ENCODE assay signal across 28 cellular contexts in the genomic region with DNA sequence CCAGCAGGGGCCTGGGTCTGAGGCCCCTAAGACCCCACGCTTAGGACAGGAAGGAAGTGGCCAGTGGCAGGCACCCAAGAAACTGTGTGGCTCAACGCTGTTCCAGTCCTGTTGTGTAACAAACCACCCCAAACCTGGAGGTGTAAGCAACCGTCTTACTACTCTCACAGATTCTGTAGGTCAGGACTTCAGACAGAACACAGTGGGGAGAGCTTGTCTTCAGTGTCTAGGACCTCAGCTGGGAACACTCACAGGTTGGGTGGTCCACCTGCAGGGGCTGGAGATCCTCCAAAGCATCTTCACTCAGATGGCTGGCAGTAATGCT.
"Had no signal": no experiment of that assay in that cellular context is flagged by ENCODE, and none has a peak within 500 bp of the region (broad histone marks: within the 10 kb centered on the region; RNA-seq: fewer than 3 reads in every experiment).

No MANE protein-coding gene starts in this region.

- DNase-seq: activated CD4-positive, alpha-beta memory T cell treated with anti-CD3 and anti-CD28 coated beads for 36 hours; activated CD4-positive, alpha-beta T cell treated with anti-CD3 and anti-CD28 coated beads, Interleukin-2, amount 10 ng/mL, durations not matched to agents 7 days and 5 days; activated CD4-positive, CD25-positive, alpha-beta regulatory T cell; activated CD8-positive, alpha-beta memory T cell treated with anti-CD3 and anti-CD28 coated beads for 24 hours; activated effector memory CD4-positive, alpha-beta T cell treated with anti-CD3 and anti-CD28 coated beads, Interleukin-2, amount 50 U/mL, for 16 hours; activated naive CD4-positive, alpha-beta T cell treated with Interleukin-2 at 50 U/mL for 16 hours; activated naive CD8-positive, alpha-beta T cell treated with anti-CD3 and anti-CD28 coated beads, Interleukin-2, amount 50 U/mL, for 24 hours; activated T-cell treated with anti-CD3 and anti-CD28 coated beads, Interleukin-2, amount 50 U/mL, for 4 hours; amniotic stem cell; body of pancreas; central memory CD4-positive, alpha-beta T cell; MG63; NCI-H1092; NCI-H1417; NCI-H2029; NCI-H2107; NCI-H69; NK-92 treated with Interleukin-12 subunit alpha and Interleukin-12 subunit beta, amount 100 ng/mL, for 24 hours; Peyer's patch; Right ventricle myocardium superior; SJCRH30; SK-N-SH; T-helper 17 cell; T-helper 9 cell had no signal

- H3K9me3 ChIP-seq: ascending aorta, body of pancreas, MG63, Peyer's patch, SJCRH30, SK-N-SH had no signal

- H3K4me2 ChIP-seq: KMS-11, SK-N-SH had no signal

- H3K9ac ChIP-seq: KMS-11, SK-N-SH had no signal

- FAIRE-seq: TTC549 had no signal

- H3K36me3 ChIP-seq: ascending aorta, MG63, Peyer's patch had no signal

- ATAC-seq: activated naive CD8-positive, alpha-beta T cell treated with anti-CD3 and anti-CD28 coated beads, Interleukin-2, amount 50 U/mL, for 24 hours; activated T-cell treated with anti-CD3 and anti-CD28 coated beads, Interleukin-2, amount 50 U/mL, for 4 hours; body of pancreas; T-helper 17 cell had no signal

- H3K27me3 ChIP-seq: ascending aorta, body of pancreas, MG63, Peyer's patch, SJCRH30 had no signal

- H3K27ac ChIP-seq: ascending aorta, body of pancreas, KMS-11, Peyer's patch, RWPE1, SJCRH30 had no signal

- H3K4me3 ChIP-seq: ascending aorta, body of pancreas, MG63, Peyer's patch, SJCRH30 had no signal

- H3K9me2 ChIP-seq: SK-N-SH had no signal
